1 cellular context compared by ENCODE assay signal in the genomic region with DNA sequence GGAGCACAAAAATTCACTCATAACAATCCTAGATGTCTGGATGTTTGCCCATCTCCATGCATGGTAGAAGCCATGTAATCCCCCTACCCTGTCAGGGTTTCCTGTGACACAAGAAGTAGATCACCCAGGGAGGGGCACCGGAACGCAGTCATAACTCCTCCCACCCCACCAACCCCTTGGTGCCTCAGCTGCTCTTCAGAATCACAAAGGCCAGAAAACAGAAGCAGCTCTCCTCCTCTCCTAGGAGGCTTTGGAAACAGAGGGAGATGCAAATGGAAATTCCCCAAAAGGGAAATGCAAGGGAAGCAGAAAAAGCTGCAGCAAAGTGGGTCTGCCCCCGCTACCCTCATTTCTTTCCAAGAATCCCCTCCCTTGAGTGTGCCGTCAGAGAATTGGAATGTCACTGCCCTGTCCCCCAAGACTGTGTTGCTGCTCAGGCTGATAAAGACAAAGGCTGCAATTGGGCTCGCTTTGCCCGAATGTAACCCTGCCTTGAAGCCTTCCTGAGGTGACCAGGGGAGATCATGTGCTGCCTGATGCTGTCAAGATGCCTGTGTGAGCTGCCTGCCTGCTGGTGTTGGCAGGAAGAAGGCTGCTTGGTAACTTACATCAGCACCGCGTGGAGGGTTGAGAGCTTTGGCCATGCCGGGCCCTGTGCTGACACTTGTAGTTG.
A peak's percentile ranks its signal among the peaks of the same experiment; 100 is the strongest.
TF ChIP-seq lines count a peak whose summit lies in the region.

No MANE protein-coding gene starts in this region.

TF ChIP-seq in WTC11, 78 proteins besides CTCF, POLR2A, EP300 and RAD21 (continued from another document and continues in another):
- TF ChIP-seq NFYB (CRISPR knock-in tag; conservative IDR thresholded peaks at IDR 0.05; ENCODE audit: low read depth) (no peak), TP53 (CRISPR knock-in tag; IDR thresholded peaks at IDR 0.05) (no peak), SMAD3 (CRISPR knock-in tag; IDR thresholded peaks at IDR 0.05; ENCODE audit: borderline replicate concordance) (no peak), MXD4 (CRISPR knock-in tag; IDR thresholded peaks at IDR 0.05; ENCODE audit: borderline replicate concordance) (no peak), FOXJ3 (CRISPR knock-in tag; IDR thresholded peaks at IDR 0.05; ENCODE audit: borderline replicate concordance) (no peak), GTF2I (CRISPR knock-in tag; conservative IDR thresholded peaks at IDR 0.05) (no peak), ZNF219 (CRISPR knock-in tag; IDR thresholded peaks at IDR 0.05; ENCODE audit: borderline replicate concordance) (no peak), ZNF317 (CRISPR knock-in tag; IDR thresholded peaks at IDR 0.05; ENCODE audit: borderline replicate concordance, low read depth) (no peak), KAT7 (CRISPR knock-in tag; IDR thresholded peaks at IDR 0.05; ENCODE audit: borderline replicate concordance) (no peak), TCF7 (CRISPR knock-in tag; IDR thresholded peaks at IDR 0.05; ENCODE audit: low read depth) (no peak), RELA (CRISPR knock-in tag; IDR thresholded peaks at IDR 0.05; ENCODE audit: borderline replicate concordance) (no peak)
- TF ChIP-seq, protein P1, sequence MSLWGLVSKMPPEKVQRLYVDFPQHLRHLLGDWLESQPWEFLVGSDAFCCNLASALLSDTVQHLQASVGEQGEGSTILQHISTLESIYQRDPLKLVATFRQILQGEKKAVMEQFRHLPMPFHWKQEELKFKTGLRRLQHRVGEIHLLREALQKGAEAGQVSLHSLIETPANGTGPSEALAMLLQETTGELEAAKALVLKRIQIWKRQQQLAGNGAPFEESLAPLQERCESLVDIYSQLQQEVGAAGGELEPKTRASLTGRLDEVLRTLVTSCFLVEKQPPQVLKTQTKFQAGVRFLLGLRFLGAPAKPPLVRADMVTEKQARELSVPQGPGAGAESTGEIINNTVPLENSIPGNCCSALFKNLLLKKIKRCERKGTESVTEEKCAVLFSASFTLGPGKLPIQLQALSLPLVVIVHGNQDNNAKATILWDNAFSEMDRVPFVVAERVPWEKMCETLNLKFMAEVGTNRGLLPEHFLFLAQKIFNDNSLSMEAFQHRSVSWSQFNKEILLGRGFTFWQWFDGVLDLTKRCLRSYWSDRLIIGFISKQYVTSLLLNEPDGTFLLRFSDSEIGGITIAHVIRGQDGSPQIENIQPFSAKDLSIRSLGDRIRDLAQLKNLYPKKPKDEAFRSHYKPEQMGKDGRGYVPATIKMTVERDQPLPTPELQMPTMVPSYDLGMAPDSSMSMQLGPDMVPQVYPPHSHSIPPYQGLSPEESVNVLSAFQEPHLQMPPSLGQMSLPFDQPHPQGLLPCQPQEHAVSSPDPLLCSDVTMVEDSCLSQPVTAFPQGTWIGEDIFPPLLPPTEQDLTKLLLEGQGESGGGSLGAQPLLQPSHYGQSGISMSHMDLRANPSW (CRISPR knock-in tag; conservative IDR thresholded peaks at IDR 0.05; ENCODE audit: low read depth) = no peak
- TF ChIP-seq, protein P2, sequence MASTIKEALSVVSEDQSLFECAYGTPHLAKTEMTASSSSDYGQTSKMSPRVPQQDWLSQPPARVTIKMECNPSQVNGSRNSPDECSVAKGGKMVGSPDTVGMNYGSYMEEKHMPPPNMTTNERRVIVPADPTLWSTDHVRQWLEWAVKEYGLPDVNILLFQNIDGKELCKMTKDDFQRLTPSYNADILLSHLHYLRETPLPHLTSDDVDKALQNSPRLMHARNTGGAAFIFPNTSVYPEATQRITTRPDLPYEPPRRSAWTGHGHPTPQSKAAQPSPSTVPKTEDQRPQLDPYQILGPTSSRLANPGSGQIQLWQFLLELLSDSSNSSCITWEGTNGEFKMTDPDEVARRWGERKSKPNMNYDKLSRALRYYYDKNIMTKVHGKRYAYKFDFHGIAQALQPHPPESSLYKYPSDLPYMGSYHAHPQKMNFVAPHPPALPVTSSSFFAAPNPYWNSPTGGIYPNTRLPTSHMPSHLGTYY (CRISPR knock-in tag; IDR thresholded peaks at IDR 0.05) = no peak
- TF ChIP-seq, protein P3, sequence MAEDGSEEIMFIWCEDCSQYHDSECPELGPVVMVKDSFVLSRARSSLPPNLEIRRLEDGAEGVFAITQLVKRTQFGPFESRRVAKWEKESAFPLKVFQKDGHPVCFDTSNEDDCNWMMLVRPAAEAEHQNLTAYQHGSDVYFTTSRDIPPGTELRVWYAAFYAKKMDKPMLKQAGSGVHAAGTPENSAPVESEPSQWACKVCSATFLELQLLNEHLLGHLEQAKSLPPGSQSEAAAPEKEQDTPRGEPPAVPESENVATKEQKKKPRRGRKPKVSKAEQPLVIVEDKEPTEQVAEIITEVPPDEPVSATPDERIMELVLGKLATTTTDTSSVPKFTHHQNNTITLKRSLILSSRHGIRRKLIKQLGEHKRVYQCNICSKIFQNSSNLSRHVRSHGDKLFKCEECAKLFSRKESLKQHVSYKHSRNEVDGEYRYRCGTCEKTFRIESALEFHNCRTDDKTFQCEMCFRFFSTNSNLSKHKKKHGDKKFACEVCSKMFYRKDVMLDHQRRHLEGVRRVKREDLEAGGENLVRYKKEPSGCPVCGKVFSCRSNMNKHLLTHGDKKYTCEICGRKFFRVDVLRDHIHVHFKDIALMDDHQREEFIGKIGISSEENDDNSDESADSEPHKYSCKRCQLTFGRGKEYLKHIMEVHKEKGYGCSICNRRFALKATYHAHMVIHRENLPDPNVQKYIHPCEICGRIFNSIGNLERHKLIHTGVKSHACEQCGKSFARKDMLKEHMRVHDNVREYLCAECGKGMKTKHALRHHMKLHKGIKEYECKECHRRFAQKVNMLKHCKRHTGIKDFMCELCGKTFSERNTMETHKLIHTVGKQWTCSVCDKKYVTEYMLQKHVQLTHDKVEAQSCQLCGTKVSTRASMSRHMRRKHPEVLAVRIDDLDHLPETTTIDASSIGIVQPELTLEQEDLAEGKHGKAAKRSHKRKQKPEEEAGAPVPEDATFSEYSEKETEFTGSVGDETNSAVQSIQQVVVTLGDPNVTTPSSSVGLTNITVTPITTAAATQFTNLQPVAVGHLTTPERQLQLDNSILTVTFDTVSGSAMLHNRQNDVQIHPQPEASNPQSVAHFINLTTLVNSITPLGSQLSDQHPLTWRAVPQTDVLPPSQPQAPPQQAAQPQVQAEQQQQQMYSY (CRISPR knock-in tag; IDR thresholded peaks at IDR 0.05) = no peak
- TF ChIP-seq, protein P4, sequence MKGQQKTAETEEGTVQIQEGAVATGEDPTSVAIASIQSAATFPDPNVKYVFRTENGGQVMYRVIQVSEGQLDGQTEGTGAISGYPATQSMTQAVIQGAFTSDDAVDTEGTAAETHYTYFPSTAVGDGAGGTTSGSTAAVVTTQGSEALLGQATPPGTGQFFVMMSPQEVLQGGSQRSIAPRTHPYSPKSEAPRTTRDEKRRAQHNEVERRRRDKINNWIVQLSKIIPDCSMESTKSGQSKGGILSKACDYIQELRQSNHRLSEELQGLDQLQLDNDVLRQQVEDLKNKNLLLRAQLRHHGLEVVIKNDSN (CRISPR knock-in tag; IDR thresholded peaks at IDR 0.05) = peak; percentile 67; the same call in 1 of the 2 replicates
- TF ChIP-seq, protein P5, sequence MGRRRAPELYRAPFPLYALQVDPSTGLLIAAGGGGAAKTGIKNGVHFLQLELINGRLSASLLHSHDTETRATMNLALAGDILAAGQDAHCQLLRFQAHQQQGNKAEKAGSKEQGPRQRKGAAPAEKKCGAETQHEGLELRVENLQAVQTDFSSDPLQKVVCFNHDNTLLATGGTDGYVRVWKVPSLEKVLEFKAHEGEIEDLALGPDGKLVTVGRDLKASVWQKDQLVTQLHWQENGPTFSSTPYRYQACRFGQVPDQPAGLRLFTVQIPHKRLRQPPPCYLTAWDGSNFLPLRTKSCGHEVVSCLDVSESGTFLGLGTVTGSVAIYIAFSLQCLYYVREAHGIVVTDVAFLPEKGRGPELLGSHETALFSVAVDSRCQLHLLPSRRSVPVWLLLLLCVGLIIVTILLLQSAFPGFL (CRISPR knock-in tag; IDR thresholded peaks at IDR 0.05; ENCODE audit: borderline replicate concordance) = no peak
- TF ChIP-seq, protein P6, sequence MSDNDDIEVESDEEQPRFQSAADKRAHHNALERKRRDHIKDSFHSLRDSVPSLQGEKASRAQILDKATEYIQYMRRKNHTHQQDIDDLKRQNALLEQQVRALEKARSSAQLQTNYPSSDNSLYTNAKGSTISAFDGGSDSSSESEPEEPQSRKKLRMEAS (CRISPR knock-in tag; IDR thresholded peaks at IDR 0.05) = peak; percentile 93
- TF ChIP-seq, protein P7, sequence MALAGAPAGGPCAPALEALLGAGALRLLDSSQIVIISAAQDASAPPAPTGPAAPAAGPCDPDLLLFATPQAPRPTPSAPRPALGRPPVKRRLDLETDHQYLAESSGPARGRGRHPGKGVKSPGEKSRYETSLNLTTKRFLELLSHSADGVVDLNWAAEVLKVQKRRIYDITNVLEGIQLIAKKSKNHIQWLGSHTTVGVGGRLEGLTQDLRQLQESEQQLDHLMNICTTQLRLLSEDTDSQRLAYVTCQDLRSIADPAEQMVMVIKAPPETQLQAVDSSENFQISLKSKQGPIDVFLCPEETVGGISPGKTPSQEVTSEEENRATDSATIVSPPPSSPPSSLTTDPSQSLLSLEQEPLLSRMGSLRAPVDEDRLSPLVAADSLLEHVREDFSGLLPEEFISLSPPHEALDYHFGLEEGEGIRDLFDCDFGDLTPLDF (CRISPR knock-in tag; IDR thresholded peaks at IDR 0.05) = no peak
- TF ChIP-seq, protein P8, sequence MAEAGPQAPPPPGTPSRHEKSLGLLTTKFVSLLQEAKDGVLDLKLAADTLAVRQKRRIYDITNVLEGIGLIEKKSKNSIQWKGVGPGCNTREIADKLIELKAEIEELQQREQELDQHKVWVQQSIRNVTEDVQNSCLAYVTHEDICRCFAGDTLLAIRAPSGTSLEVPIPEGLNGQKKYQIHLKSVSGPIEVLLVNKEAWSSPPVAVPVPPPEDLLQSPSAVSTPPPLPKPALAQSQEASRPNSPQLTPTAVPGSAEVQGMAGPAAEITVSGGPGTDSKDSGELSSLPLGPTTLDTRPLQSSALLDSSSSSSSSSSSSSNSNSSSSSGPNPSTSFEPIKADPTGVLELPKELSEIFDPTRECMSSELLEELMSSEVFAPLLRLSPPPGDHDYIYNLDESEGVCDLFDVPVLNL (CRISPR knock-in tag; IDR thresholded peaks at IDR 0.05; ENCODE audit: borderline replicate concordance, low read depth) = no peak
- TF ChIP-seq, protein P9, sequence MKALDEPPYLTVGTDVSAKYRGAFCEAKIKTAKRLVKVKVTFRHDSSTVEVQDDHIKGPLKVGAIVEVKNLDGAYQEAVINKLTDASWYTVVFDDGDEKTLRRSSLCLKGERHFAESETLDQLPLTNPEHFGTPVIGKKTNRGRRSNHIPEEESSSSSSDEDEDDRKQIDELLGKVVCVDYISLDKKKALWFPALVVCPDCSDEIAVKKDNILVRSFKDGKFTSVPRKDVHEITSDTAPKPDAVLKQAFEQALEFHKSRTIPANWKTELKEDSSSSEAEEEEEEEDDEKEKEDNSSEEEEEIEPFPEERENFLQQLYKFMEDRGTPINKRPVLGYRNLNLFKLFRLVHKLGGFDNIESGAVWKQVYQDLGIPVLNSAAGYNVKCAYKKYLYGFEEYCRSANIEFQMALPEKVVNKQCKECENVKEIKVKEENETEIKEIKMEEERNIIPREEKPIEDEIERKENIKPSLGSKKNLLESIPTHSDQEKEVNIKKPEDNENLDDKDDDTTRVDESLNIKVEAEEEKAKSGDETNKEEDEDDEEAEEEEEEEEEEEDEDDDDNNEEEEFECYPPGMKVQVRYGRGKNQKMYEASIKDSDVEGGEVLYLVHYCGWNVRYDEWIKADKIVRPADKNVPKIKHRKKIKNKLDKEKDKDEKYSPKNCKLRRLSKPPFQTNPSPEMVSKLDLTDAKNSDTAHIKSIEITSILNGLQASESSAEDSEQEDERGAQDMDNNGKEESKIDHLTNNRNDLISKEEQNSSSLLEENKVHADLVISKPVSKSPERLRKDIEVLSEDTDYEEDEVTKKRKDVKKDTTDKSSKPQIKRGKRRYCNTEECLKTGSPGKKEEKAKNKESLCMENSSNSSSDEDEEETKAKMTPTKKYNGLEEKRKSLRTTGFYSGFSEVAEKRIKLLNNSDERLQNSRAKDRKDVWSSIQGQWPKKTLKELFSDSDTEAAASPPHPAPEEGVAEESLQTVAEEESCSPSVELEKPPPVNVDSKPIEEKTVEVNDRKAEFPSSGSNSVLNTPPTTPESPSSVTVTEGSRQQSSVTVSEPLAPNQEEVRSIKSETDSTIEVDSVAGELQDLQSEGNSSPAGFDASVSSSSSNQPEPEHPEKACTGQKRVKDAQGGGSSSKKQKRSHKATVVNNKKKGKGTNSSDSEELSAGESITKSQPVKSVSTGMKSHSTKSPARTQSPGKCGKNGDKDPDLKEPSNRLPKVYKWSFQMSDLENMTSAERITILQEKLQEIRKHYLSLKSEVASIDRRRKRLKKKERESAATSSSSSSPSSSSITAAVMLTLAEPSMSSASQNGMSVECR (CRISPR knock-in tag; IDR thresholded peaks at IDR 0.05; ENCODE audit: borderline replicate concordance) = 0 out of 2 replicates have a peak, but pooled peaks have one; percentile 38
- TF ChIP-seq, protein P10, sequence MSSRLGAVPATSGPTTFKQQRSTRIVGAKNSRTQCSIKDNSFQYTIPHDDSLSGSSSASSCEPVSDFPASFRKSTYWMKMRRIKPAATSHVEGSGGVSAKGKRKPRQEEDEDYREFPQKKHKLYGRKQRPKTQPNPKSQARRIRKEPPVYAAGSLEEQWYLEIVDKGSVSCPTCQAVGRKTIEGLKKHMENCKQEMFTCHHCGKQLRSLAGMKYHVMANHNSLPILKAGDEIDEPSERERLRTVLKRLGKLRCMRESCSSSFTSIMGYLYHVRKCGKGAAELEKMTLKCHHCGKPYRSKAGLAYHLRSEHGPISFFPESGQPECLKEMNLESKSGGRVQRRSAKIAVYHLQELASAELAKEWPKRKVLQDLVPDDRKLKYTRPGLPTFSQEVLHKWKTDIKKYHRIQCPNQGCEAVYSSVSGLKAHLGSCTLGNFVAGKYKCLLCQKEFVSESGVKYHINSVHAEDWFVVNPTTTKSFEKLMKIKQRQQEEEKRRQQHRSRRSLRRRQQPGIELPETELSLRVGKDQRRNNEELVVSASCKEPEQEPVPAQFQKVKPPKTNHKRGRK (CRISPR knock-in tag; IDR thresholded peaks at IDR 0.05; ENCODE audit: borderline replicate concordance) = no peak
- TF ChIP-seq, protein P11, sequence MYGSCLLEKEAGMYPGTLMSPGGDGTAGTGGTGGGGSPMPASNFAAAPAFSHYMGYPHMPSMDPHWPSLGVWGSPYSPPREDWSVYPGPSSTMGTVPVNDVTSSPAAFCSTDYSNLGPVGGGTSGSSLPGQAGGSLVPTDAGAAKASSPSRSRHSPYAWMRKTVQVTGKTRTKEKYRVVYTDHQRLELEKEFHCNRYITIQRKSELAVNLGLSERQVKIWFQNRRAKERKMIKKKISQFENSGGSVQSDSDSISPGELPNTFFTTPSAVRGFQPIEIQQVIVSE (CRISPR knock-in tag; IDR thresholded peaks at IDR 0.05; ENCODE audit: borderline replicate concordance) = no peak
- TF ChIP-seq, protein P12, sequence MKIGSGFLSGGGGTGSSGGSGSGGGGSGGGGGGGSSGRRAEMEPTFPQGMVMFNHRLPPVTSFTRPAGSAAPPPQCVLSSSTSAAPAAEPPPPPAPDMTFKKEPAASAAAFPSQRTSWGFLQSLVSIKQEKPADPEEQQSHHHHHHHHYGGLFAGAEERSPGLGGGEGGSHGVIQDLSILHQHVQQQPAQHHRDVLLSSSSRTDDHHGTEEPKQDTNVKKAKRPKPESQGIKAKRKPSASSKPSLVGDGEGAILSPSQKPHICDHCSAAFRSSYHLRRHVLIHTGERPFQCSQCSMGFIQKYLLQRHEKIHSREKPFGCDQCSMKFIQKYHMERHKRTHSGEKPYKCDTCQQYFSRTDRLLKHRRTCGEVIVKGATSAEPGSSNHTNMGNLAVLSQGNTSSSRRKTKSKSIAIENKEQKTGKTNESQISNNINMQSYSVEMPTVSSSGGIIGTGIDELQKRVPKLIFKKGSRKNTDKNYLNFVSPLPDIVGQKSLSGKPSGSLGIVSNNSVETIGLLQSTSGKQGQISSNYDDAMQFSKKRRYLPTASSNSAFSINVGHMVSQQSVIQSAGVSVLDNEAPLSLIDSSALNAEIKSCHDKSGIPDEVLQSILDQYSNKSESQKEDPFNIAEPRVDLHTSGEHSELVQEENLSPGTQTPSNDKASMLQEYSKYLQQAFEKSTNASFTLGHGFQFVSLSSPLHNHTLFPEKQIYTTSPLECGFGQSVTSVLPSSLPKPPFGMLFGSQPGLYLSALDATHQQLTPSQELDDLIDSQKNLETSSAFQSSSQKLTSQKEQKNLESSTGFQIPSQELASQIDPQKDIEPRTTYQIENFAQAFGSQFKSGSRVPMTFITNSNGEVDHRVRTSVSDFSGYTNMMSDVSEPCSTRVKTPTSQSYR (CRISPR knock-in tag; IDR thresholded peaks at IDR 0.05) = no peak
